ENCODE assay signal across 9 cellular contexts in genomic region chr10:114518401-114519305, GRCh38.
A peak's percentile ranks its signal among the peaks of the same experiment; 100 is the strongest.
DNase-seq lines count a peak whose midpoint lies in the region; ATAC-seq and TF ChIP-seq lines count a peak whose summit lies in the region.
"Had no signal": no experiment of that assay in that cellular context is flagged by ENCODE, and none has a peak within 500 bp of the region (broad histone marks: within the 10 kb centered on the region; RNA-seq: fewer than 3 reads in every experiment).

No MANE protein-coding gene starts in this region.

- H3K27me3 ChIP-seq in DOHH2 (ENCODE audit: control insufficient read depth, low read length), result no peaks in the 10 kb centered on the region

- peaks cover 100% of the 10 kb centered on the region for H3K79me2 ChIP-seq in DOHH2 (ENCODE audit: control insufficient read depth, low read length)

- TF ChIP-seq CTCF in DOHH2 (IDR thresholded peaks at IDR 0.05; ENCODE audit: low read depth, low read length, poor library complexity, severe bottlenecking) (no peak), epithelial cell of esophagus (IDR thresholded peaks at IDR 0.05; ENCODE audit: insufficient read depth, low read depth, low read length, missing control alignments) (no peak)

- H3F3A ChIP-seq in DOHH2 (ENCODE audit: control insufficient read depth, insufficient read depth), result peaks cover 17% of the 10 kb centered on the region

- H3K36me3 ChIP-seq in DOHH2 (ENCODE audit: control insufficient read depth, low read length), result peaks cover 31% of the 10 kb centered on the region
- H3K36me3 ChIP-seq: WERI-Rb-1 had no signal

- H4K20me1 ChIP-seq in DOHH2 (ENCODE audit: control insufficient read depth, insufficient read depth, low read depth, low read length), result peaks cover 56% of the 10 kb centered on the region

- H3K9me3 ChIP-seq in DOHH2 (ENCODE audit: control insufficient read depth, insufficient read depth, low read length), result no peaks in the 10 kb centered on the region

- no peak for ATAC-seq in GM21786 (IDR thresholded peaks at IDR 0.05; ENCODE audit: unreplicated experiment)

- DNase-seq in NCI-H69 (lab: John Stamatoyannopoulos, UW), result peak; percentile 51
- DNase-seq in epithelial cell of esophagus (ENCODE audit: low read depth), result peak; percentile 82
- peak; percentile 71 for DNase-seq in renal cortical epithelial cell (ENCODE audit: low read depth)
- DNase-seq in stimulated activated naive CD4-positive, alpha-beta T cell treated with Interleukin-2 at 50 U/mL for 16 hours (lab: John Stamatoyannopoulos, UW), result no peak
- DNase-seq in NOMO-1 treated with dmso at 0.1 percent for 144 hours (lab: John Stamatoyannopoulos, UW; ENCODE audit: unreplicated experiment), result no peak
- DNase-seq: aorta, WERI-Rb-1 had no signal

- no peak overlapping the region for H3K27ac ChIP-seq in DOHH2 (ENCODE audit: low read depth, low read length)
- H3K27ac ChIP-seq: WERI-Rb-1 had no signal

- H3K9me2 ChIP-seq in DOHH2 (replicated peaks; ENCODE audit: control insufficient read depth, low read length), result no peaks in the 10 kb centered on the region

- H3K4me3 ChIP-seq in DOHH2 (ENCODE audit: low read length), result peak overlapping the region; percentile 58
- peak overlapping the region; percentile 23 for H3K4me3 ChIP-seq in epithelial cell of esophagus (ENCODE audit: low read length)

- H3K4me2 ChIP-seq in DOHH2 (ENCODE audit: low read length), result peak overlapping the region; percentile 73

- peaks cover 95% of the 10 kb centered on the region for H3K4me1 ChIP-seq in DOHH2 (ENCODE audit: control insufficient read depth, low read length)

Comparison
In these comparisons a context has a peak if more than half of its experiments do, and no peak if none do; other contexts are left out.
1. DNase-seq: peak in NCI-H69 (single experiment), epithelial cell of esophagus (single experiment) and renal cortical epithelial cell (single experiment); none in stimulated activated naive CD4-positive, alpha-beta T cell treated with Interleukin-2 at 50 U/mL for 16 hours (single experiment) and NOMO-1 treated with dmso at 0.1 percent for 144 hours (single experiment).